Comparison of ENCODE assay signal across 34 cellular contexts in genomic region chr1:235610157-235610556, GRCh38.
"Had no signal": no experiment of that assay in that cellular context is flagged by ENCODE, and none has a peak within 500 bp of the region (broad histone marks: within the 10 kb centered on the region; RNA-seq: fewer than 3 reads in every experiment).

No MANE protein-coding gene starts in this region.

- H3K27me3 ChIP-seq: MG63 had no signal

- H3K9me3 ChIP-seq: MG63 had no signal

- DNase-seq: Karpas-422, Kasumi-1, MG63, MM.1S, MV-4-11, NCI-H1048, NCI-H1092, NCI-H1092 treated with DMSO at 0.1 percent for 48 hours, NCI-H1105, NCI-H1105 treated with DMSO at 0.1 percent for 48 hours, NCI-H1417, NCI-H1417 treated with DMSO at 0.1 percent for 48 hours, NCI-H1436, NCI-H1436 treated with DMSO at 0.1 percent for 48 hours, NCI-H146, NCI-H1694, NCI-H1694 treated with DMSO at 0.1 percent for 48 hours, NCI-H187, NCI-H187 treated with DMSO at 0.1 percent for 48 hours, NCI-H1930, NCI-H2029, NCI-H2029 treated with DMSO at 0.1 percent for 48 hours, NCI-H2081, NCI-H2081 treated with DMSO at 0.1 percent for 48 hours, NCI-H2107, NCI-H2171, NCI-H2171 treated with DMSO at 0.1 percent for 48 hours, NCI-H2227 treated with DMSO at 0.1 percent for 48 hours, NCI-H226, NCI-H345, NCI-H446, NCI-H446 treated with DMSO at 0.1 percent for 48 hours, NCI-H510A, NCI-H510A treated with DMSO at 0.1 percent for 48 hours had no signal

- H3K4me3 ChIP-seq: MG63 had no signal

- H3K36me3 ChIP-seq: MG63 had no signal
